Comparison of ENCODE assay signal across 15 cellular contexts in the genomic region with DNA sequence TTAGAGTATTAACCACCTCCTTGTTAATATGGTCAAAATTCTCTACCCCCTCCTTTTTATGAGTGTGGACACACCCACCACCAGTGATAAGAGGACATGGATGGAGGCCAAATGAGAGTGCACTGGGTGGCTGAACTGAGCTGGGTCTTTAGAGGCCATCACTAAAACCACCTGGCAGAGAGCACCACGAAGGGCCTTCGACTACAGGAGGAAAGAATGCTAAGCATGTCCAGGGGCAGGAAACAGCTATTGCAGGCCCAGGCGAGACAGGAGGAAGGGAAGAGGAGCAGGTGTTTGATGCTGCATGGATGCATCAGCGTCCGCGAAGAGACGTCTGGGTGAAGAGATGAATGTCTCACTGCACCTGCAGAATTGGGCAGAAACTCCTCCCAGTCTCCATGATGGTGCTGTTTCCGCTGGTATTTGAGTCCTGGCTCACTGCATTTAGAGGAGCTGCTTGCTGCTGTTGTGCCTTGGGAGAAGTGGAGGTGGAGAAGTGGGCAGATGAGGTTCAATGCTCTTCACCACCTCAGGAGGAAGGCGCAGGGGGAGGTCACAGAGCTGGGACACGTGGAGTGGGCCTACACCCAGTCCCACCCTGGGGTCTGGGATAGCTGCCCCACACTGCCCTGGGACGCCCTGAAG. TPM values are rescaled to one million over a fixed set of nuclear protein-coding genes. Genes with fewer than 3 reads are reported as not detected.
DNase-seq lines count a peak whose midpoint lies in the region; ATAC-seq and TF ChIP-seq lines count a peak whose summit lies in the region.
"Had no signal": no experiment of that assay in that cellular context is flagged by ENCODE, and none has a peak within 500 bp of the region (broad histone marks: within the 10 kb centered on the region; RNA-seq: fewer than 3 reads in every experiment).

No MANE protein-coding gene starts in this region.

- H3K36me3 Mint-ChIP-seq in T-cell: peaks cover 9% of the 10 kb centered on the region

- peaks cover 0 to 30% (median 0%) of the 10 kb centered on the region in 11 experiments; a peak in 8 of 22 replicates for H3K9me3 ChIP-seq in BLaER1 treated with 17β-estradiol and CSF1 and Interleukin-3, amounts not matched to agents 10 nM and 100 nM (replicated peaks in 1 of 11)
- H3K9me3 ChIP-seq: SJCRH30 had no signal

- ATAC-seq in left colon: peak; percentile 78
- ATAC-seq in T-cell (replicated peaks in 1 of 4): no peak

- H3K36me3 ChIP-seq in BLaER1 treated with 17β-estradiol and CSF1 and Interleukin-3, amounts not matched to agents 10 nM and 100 nM: peaks cover 10 to 57% (median 42%) of the 10 kb centered on the region in 11 experiments; a peak in 19 of 22 replicates

- no peak overlapping the region for H3K4me3 ChIP-seq in BLaER1 treated with 17β-estradiol and CSF1 and Interleukin-3, amounts not matched to agents 10 nM and 100 nM
- H3K4me3 ChIP-seq in lower leg skin (ENCODE audit: low read depth, poor library complexity, severe bottlenecking): no peak overlapping the region
- H3K4me3 ChIP-seq: coronary artery, SJCRH30 had no signal

- peaks cover 19 to 28% (median 23%) of the 10 kb centered on the region in 3 donors for H3K4me1 Mint-ChIP-seq in T-cell

- no peak for TF ChIP-seq CTCF in lower leg skin (IDR thresholded peaks at IDR 0.05)

- peak in 56 of 76 experiments; percentile 7 to 75 (median 31) for DNase-seq in HUDEP-2 (lab: John Stamatoyannopoulos, UW; ENCODE audit: unreplicated experiment in 76 of 76)
- DNase-seq in SHP77 (lab: John Stamatoyannopoulos, UW): peak; percentile 83 to 90
- no peak for DNase-seq in left colon
- no peak for DNase-seq in activated gamma-delta T cell treated with Interleukin-2 at 50 U/mL for 16 hours
- no peak for DNase-seq in NCI-H446 (lab: John Stamatoyannopoulos, UW)
- no peak for DNase-seq in T-cell
- no peak for DNase-seq in lower leg skin (ENCODE audit: low spot score in 2 of 2)
- DNase-seq: activated CD4-positive, alpha-beta T cell treated with anti-CD3 and anti-CD28 coated beads, Interleukin-2, amount 50 U/mL, for 48 hours; activated naive CD4-positive, alpha-beta T cell; NCI-H524 treated with DMSO at 0.1 percent for 48 hours; stimulated activated CD8-positive, alpha-beta memory T cell treated with anti-CD3 and anti-CD28 coated beads, Interleukin-4, amount 100 ng/mL, for 48 hours had no signal

- peaks cover 32 to 65% (median 50%) of the 10 kb centered on the region in 10 experiments for H3K4me1 ChIP-seq in BLaER1 treated with 17β-estradiol and CSF1 and Interleukin-3, amounts not matched to agents 10 nM and 100 nM

- H3K9ac ChIP-seq in BLaER1 treated with 17β-estradiol and CSF1 and Interleukin-3, amounts not matched to agents 10 nM and 100 nM: 0 out of 22 replicates have a peak overlapping the region, but pooled peaks of 1 of the 11 experiments have one; percentile 14

- peak overlapping the region in 1 of 2 donors; percentile 69 for H3K27ac Mint-ChIP-seq in T-cell

- H3K27me3 ChIP-seq in BLaER1 treated with 17β-estradiol and CSF1 and Interleukin-3, amounts not matched to agents 10 nM and 100 nM: no peaks in the 10 kb centered on the region
- H3K27me3 ChIP-seq: SJCRH30 had no signal

- peak overlapping the region in 8 of 11 experiments; percentile 11 to 60 (median 47); a peak in 15 of 22 replicates for H3K4me2 ChIP-seq in BLaER1 treated with 17β-estradiol and CSF1 and Interleukin-3, amounts not matched to agents 10 nM and 100 nM

- no peaks in the 10 kb centered on the region for H3K9me3 Mint-ChIP-seq in T-cell

- H4K20me1 ChIP-seq in BLaER1 treated with 17β-estradiol and CSF1 and Interleukin-3, amounts not matched to agents 10 nM and 100 nM: peaks cover 65 to 100% (median 88%) of the 10 kb centered on the region in 11 experiments; a peak in 21 of 22 replicates

- POLR2A ChIA-PET in T-cell (lab: Charles Lee): no interaction called here

- TF ChIP-seq POLR2A in lower leg skin (IDR thresholded peaks at IDR 0.05): no peak

- intact Hi-C loops in left colon (cut with DNase I, micrococcal nuclease): no loop called here
- intact Hi-C loops in lower leg skin (cut with DNase I; ENCODE audit: low total_unique reads): no loop called here

- 71 to 77% methylated on average over 11 of the region's 11 CpGs for WGBS in lower leg skin, 2 donors

- 0 out of 22 replicates have a peak overlapping the region, but pooled peaks of 1 of the 11 experiments have one; percentile 11 for H3K27ac ChIP-seq in BLaER1 treated with 17β-estradiol and CSF1 and Interleukin-3, amounts not matched to agents 10 nM and 100 nM
- H3K27ac ChIP-seq: coronary artery, SJCRH30 had no signal

- no peaks in the 10 kb centered on the region for H3K27me3 Mint-ChIP-seq in T-cell

- H3K4me3 Mint-ChIP-seq in T-cell: no peak overlapping the region

- CTCF ChIA-PET in T-cell (lab: Charles Lee): interaction anchor here in 1 of 2 donors (1.1 kb wide), 1 partner anchor 9 kb away, joined by 3 read pairs; no protein-coding TSS in a partner anchor

RNA-seq across cellular contexts. Expression of a gene that starts 33.2 kb away (rescaled TPM):
- 1 to 10 TPM; 2.9 to 4.2 TPM for total RNA-seq in left colon
- total RNA-seq in T-cell: 1 to 10 TPM in 3 of 5 donors, under 1 TPM in 2; 0.70 to 1.6 (median 1.3) TPM
- 10 to 100 TPM in 3 of 4 donors, 1 to 10 TPM in 1; 9.7 to 35.6 (median 18.3) TPM for total RNA-seq in lower leg skin

RNA-seq across cellular contexts. Expression of a gene that starts 35.3 kb away (rescaled TPM):
- total RNA-seq in left colon: 10 to 100 TPM; 15.9 to 18.2 TPM
- total RNA-seq in T-cell: 10 to 100 TPM; 33.9 to 57.8 (median 47.5) TPM
- total RNA-seq in lower leg skin: 10 to 100 TPM; 20.3 to 52.0 (median 26.0) TPM

RNA-seq across cellular contexts. Expression of a gene that starts 49.8 kb away (rescaled TPM):
- total RNA-seq in left colon: not detected
- total RNA-seq in T-cell: not detected
- not detected for total RNA-seq in lower leg skin
- total RNA-seq: H4 had no signal

Comparison
In these comparisons a context has a peak if more than half of its experiments do, and no peak if none do; other contexts are left out.
1. DNase-seq: peak in HUDEP-2 (56 of 76) and SHP77 (2 of 2); none in left colon (0 of 2), activated gamma-delta T cell treated with Interleukin-2 at 50 U/mL for 16 hours (single experiment), NCI-H446 (0 of 2), T-cell (0 of 34) and lower leg skin (0 of 2).